In genomic region chr6:52545050-52545843, GRCh38 we compare ENCODE assay signal across 1 cellular context.
TF ChIP-seq lines count a peak whose summit lies in the region.

No MANE protein-coding gene starts in this region.

TF ChIP-seq in HepG2, 621 proteins besides CTCF, POLR2A, EP300 and RAD21 (continued from another document and continues in another):
- TF ChIP-seq ZFP91 (CRISPR knock-in tag; IDR thresholded peaks at IDR 0.05; ENCODE audit: borderline replicate concordance) = peak; percentile 44; the same call in 1 of the 2 replicates
- no peak for TF ChIP-seq BRF2 (CRISPR knock-in tag; IDR thresholded peaks at IDR 0.05)
- no peak for TF ChIP-seq LBX2 (CRISPR knock-in tag; IDR thresholded peaks at IDR 0.05; ENCODE audit: borderline replicate concordance)
- 0 out of 2 replicates have a peak, but pooled peaks have one; percentile 4 for TF ChIP-seq KMT2A (CRISPR knock-in tag; IDR thresholded peaks at IDR 0.05)
- peak; percentile 93 for TF ChIP-seq ZBTB7B (CRISPR knock-in tag; IDR thresholded peaks at IDR 0.05)
- TF ChIP-seq ZNF512 (CRISPR knock-in tag; IDR thresholded peaks at IDR 0.05) = 0 out of 2 replicates have a peak, but pooled peaks have one; percentile 34
- TF ChIP-seq ZFP37 (CRISPR knock-in tag; IDR thresholded peaks at IDR 0.05; ENCODE audit: borderline replicate concordance) = no peak
- TF ChIP-seq HNF4A (CRISPR knock-in tag; IDR thresholded peaks at IDR 0.05) = peak; percentile 58
- TF ChIP-seq ZNF12 (CRISPR knock-in tag; IDR thresholded peaks at IDR 0.05) = no peak
- TF ChIP-seq CEBPG (CRISPR knock-in tag; IDR thresholded peaks at IDR 0.05) = peak; percentile 15
- TF ChIP-seq DPF2 (CRISPR knock-in tag; IDR thresholded peaks at IDR 0.05; ENCODE audit: borderline replicate concordance, low read depth) = peak; percentile 60; the same call in 1 of the 2 replicates
- TF ChIP-seq SALL1 (CRISPR knock-in tag; IDR thresholded peaks at IDR 0.05) = peak; percentile 81
- no peak; the same call in 1 of the 2 replicates for TF ChIP-seq TGIF2 (CRISPR knock-in tag; IDR thresholded peaks at IDR 0.05)
- peak; percentile 23 for TF ChIP-seq TARDBP (CRISPR knock-in tag; IDR thresholded peaks at IDR 0.05)
- TF ChIP-seq ZNF317 (CRISPR knock-in tag; IDR thresholded peaks at IDR 0.05) = peak; percentile 63; the same call in 1 of the 2 replicates
- no peak for TF ChIP-seq JUN (CRISPR knock-in tag; IDR thresholded peaks at IDR 0.05)
- no peak for TF ChIP-seq HNRNPLL (IDR thresholded peaks at IDR 0.05; ENCODE audit: low read depth, low read length, poor library complexity, severe bottlenecking)
- TF ChIP-seq SPEN (CRISPR knock-in tag; IDR thresholded peaks at IDR 0.05; ENCODE audit: low read depth) = peak; percentile 23; the same call in 1 of the 2 replicates
- no peak for TF ChIP-seq ETS1 (CRISPR knock-in tag; IDR thresholded peaks at IDR 0.05)
- TF ChIP-seq TBP (CRISPR knock-in tag; IDR thresholded peaks at IDR 0.05) = no peak
- peak; percentile 49 for TF ChIP-seq KDM2A (CRISPR knock-in tag; IDR thresholded peaks at IDR 0.05; ENCODE audit: borderline replicate concordance, low read depth)
- peak; percentile 67; the same call in 1 of the 2 replicates for TF ChIP-seq MIER3 (CRISPR knock-in tag; IDR thresholded peaks at IDR 0.05; ENCODE audit: borderline replicate concordance)
- TF ChIP-seq ZNF710 (CRISPR knock-in tag; IDR thresholded peaks at IDR 0.05; ENCODE audit: borderline replicate concordance) = peak; percentile 39; the same call in 1 of the 2 replicates
- TF ChIP-seq ZNF687 (CRISPR knock-in tag; IDR thresholded peaks at IDR 0.05) = peak; percentile 77
- TF ChIP-seq ZNF441 (CRISPR knock-in tag; IDR thresholded peaks at IDR 0.05; ENCODE audit: borderline replicate concordance) = peak; percentile 29; the same call in 1 of the 2 replicates
- TF ChIP-seq ZMYM4 (CRISPR knock-in tag; IDR thresholded peaks at IDR 0.05) = no peak
- TF ChIP-seq ZNF691 (CRISPR knock-in tag; IDR thresholded peaks at IDR 0.05; ENCODE audit: borderline replicate concordance, low read depth) = peak; percentile 58; the same call in 1 of the 2 replicates
- 0 out of 2 replicates have a peak, but pooled peaks have one; percentile 9 for TF ChIP-seq BCL6 (CRISPR knock-in tag; IDR thresholded peaks at IDR 0.05)
- no peak for TF ChIP-seq HNF1A (IDR thresholded peaks at IDR 0.05; ENCODE audit: low read depth)
- TF ChIP-seq HNF1A (CRISPR knock-in tag; IDR thresholded peaks at IDR 0.05; ENCODE audit: borderline replicate concordance) = peak; percentile 32; the same call in 1 of the 2 replicates
- TF ChIP-seq YEATS4 (CRISPR knock-in tag; IDR thresholded peaks at IDR 0.05; ENCODE audit: borderline replicate concordance) = peak; percentile 32; the same call in 1 of the 2 replicates
- TF ChIP-seq DMAP1 (CRISPR knock-in tag; IDR thresholded peaks at IDR 0.05) = peak; percentile 37; the same call in 1 of the 2 replicates
- peak; percentile 26; the same call in 1 of the 2 replicates for TF ChIP-seq MXD1 (CRISPR knock-in tag; IDR thresholded peaks at IDR 0.05)
- TF ChIP-seq ZNF674 (CRISPR knock-in tag; IDR thresholded peaks at IDR 0.05; ENCODE audit: low read depth) = no peak
- TF ChIP-seq RXRB (CRISPR knock-in tag; IDR thresholded peaks at IDR 0.05; ENCODE audit: borderline replicate concordance) = peak; percentile 1; the same call in 1 of the 2 replicates
- TF ChIP-seq ZBTB26 (CRISPR knock-in tag; IDR thresholded peaks at IDR 0.05; ENCODE audit: borderline replicate concordance) = peak; percentile 34; the same call in 1 of the 2 replicates
- TF ChIP-seq ZFY (CRISPR knock-in tag; IDR thresholded peaks at IDR 0.05) = peak; percentile 59
- 0 out of 4 replicates have a peak, but pooled peaks of 1 of the 2 experiments have one; percentile 50 for TF ChIP-seq KLF16 (CRISPR knock-in tag; IDR thresholded peaks at IDR 0.05)
- no peak for TF ChIP-seq LCORL (IDR thresholded peaks at IDR 0.05)
- TF ChIP-seq LCORL (CRISPR knock-in tag; IDR thresholded peaks at IDR 0.05) = 0 out of 2 replicates have a peak, but pooled peaks have one; percentile 35
- 0 out of 2 replicates have a peak, but pooled peaks have one; percentile 1 for TF ChIP-seq KLF6 (CRISPR knock-in tag; IDR thresholded peaks at IDR 0.05)
- TF ChIP-seq ZNF350 (CRISPR knock-in tag; IDR thresholded peaks at IDR 0.05; ENCODE audit: borderline replicate concordance, low read depth) = peak; percentile 43; the same call in 1 of the 2 replicates
